Comparison of ENCODE assay signal across 12 cellular contexts in genomic region chr1:97901017-97901658, GRCh38. TPM values are rescaled to one million over a fixed set of nuclear protein-coding genes. Genes with fewer than 3 reads are reported as not detected.
DNase-seq lines count a peak whose midpoint lies in the region; ATAC-seq and TF ChIP-seq lines count a peak whose summit lies in the region.
"Had no signal": no experiment of that assay in that cellular context is flagged by ENCODE, and none has a peak within 500 bp of the region (broad histone marks: within the 10 kb centered on the region; RNA-seq: fewer than 3 reads in every experiment).

No MANE protein-coding gene starts in this region.

- peaks cover 31% of the 10 kb centered on the region for H3K4me1 Mint-ChIP-seq in MCF 10A (ENCODE audit: insufficient read depth, unreplicated experiment)

- no peaks in the 10 kb centered on the region for H3K27me3 Mint-ChIP-seq in MCF 10A (ENCODE audit: insufficient read depth, unreplicated experiment)
- H3K27me3 Mint-ChIP-seq: activated CD4-positive, alpha-beta T cell treated with anti-CD3 and anti-CD28 coated beads for 36 hours had no signal

- peak overlapping the region; percentile 68 for H3K4me3 Mint-ChIP-seq in MCF 10A (ENCODE audit: unreplicated experiment)
- H3K4me3 Mint-ChIP-seq: activated CD4-positive, alpha-beta T cell treated with anti-CD3 and anti-CD28 coated beads for 36 hours had no signal

- DNase-seq in AG20443 (ENCODE audit: low spot score) (peak; percentile 43), Kasumi-1 (lab: John Stamatoyannopoulos, UW) (peak; percentile 43 to 60), MCF 10A (ENCODE audit: unreplicated experiment) (peak; percentile 66), left lung (no peak), tibial artery (no peak), suprapubic skin (ENCODE audit: low spot score in 2 of 2) (no peak)
- DNase-seq in stimulated activated CD4-positive, alpha-beta T cell treated with anti-CD3 and anti-CD28 coated beads, Interleukin-2, amount 100 ng/mL, for 48 hours, result no peak
- DNase-seq: activated CD4-positive, alpha-beta T cell treated with anti-CD3 and anti-CD28 coated beads for 36 hours; COR-L47; stimulated activated CD4-positive, alpha-beta T cell treated with anti-CD3 and anti-CD28 coated beads, Interleukin-1b, Interleukin-23, amount 100 ng/mL, for 48 hours; substantia nigra had no signal

- intact Hi-C loops in MCF 10A (cut with micrococcal nuclease) (loop anchor here (10.0 kb wide), 1 partner anchor 424 kb away; no protein-coding TSS in a partner anchor), left lung (cut with DNase I) (no loop called here), tibial artery (cut with DNase I; ENCODE audit: low total_unique reads) (no loop called here)

- H3K9me3 Mint-ChIP-seq in MCF 10A (ENCODE audit: unreplicated experiment), result no peaks in the 10 kb centered on the region

- H3K36me3 Mint-ChIP-seq in MCF 10A (ENCODE audit: insufficient read depth, unreplicated experiment), result peaks cover 20% of the 10 kb centered on the region

- H3K27ac Mint-ChIP-seq in MCF 10A (ENCODE audit: low read depth, unreplicated experiment), result no peak overlapping the region
- H3K27ac Mint-ChIP-seq: activated CD4-positive, alpha-beta T cell treated with anti-CD3 and anti-CD28 coated beads for 36 hours had no signal

- TF ChIP-seq CTCF in MCF 10A (IDR thresholded peaks at IDR 0.05; ENCODE audit: unreplicated experiment), result no peak
- TF ChIP-seq CTCF in left lung (IDR thresholded peaks at IDR 0.05), result no peak
- no peak for TF ChIP-seq CTCF in tibial artery (IDR thresholded peaks at IDR 0.05)
- no peak for TF ChIP-seq CTCF in suprapubic skin (IDR thresholded peaks at IDR 0.05)

- H3K36me3 ChIP-seq in left lung (peaks cover 0 to 5% of the 10 kb centered on the region in 2 donors), tibial artery (no peaks in the 10 kb centered on the region), suprapubic skin (no peaks in the 10 kb centered on the region)

- ATAC-seq in left lung (peak; percentile 77), GM19467 (IDR thresholded peaks at IDR 0.05; ENCODE audit: unreplicated experiment) (no peak)
- ATAC-seq: activated CD4-positive, alpha-beta T cell treated with anti-CD3 and anti-CD28 coated beads for 36 hours had no signal

- no TSS peak for BruUV-seq in MCF 10A (replicated peaks; lab: Mats Ljungman, UMichigan)

- POLR2A ChIA-PET in MCF 10A (lab: Yijun Ruan, JAX), result interaction anchor here (0.6 to 13.2 kb wide), 5 partner anchors 18 to 57 kb away, joined by 3 to 377 read pairs (median 3); partner anchors contain the start of gene DPYD

- H3K4me3 ChIP-seq in left lung (peak overlapping the region in 1 of 2 donors; percentile 23), tibial artery (no peak overlapping the region), suprapubic skin (no peak overlapping the region)

- no peak for TF ChIP-seq POLR2A in suprapubic skin (IDR thresholded peaks at IDR 0.05)

- H3K27ac ChIP-seq in left lung (peak overlapping the region; percentile 67 to 88), tibial artery (no peak overlapping the region), suprapubic skin (no peak overlapping the region)

- TF ChIP-seq EP300 in suprapubic skin (IDR thresholded peaks at IDR 0.05), result no peak

- 70% methylated on average over 2 of the region's 2 CpGs for WGBS in suprapubic skin

- CTCF ChIA-PET in MCF 10A (lab: Yijun Ruan, JAX), result interaction anchor here (0.6 to 0.9 kb wide), 2 partner anchors 18 to 57 kb away, joined by 3 to 7 read pairs; no protein-coding TSS in a partner anchor

- H3K9me3 ChIP-seq in left lung, result no peaks in the 10 kb centered on the region
- no peaks in the 10 kb centered on the region for H3K9me3 ChIP-seq in tibial artery
- H3K9me3 ChIP-seq in suprapubic skin, result no peaks in the 10 kb centered on the region

- H3K27me3 ChIP-seq in left lung, result no peaks in the 10 kb centered on the region
- no peaks in the 10 kb centered on the region for H3K27me3 ChIP-seq in tibial artery
- H3K27me3 ChIP-seq in suprapubic skin, result no peaks in the 10 kb centered on the region

- peaks cover 16 to 70% of the 10 kb centered on the region in 2 donors for H3K4me1 ChIP-seq in left lung
- peaks cover 0 to 31% (median 10%) of the 10 kb centered on the region in 4 donors for H3K4me1 ChIP-seq in tibial artery
- peaks cover 17% of the 10 kb centered on the region for H3K4me1 ChIP-seq in suprapubic skin

RNA-seq across cellular contexts. Expression of gene DPYD, which starts 19.7 kb away (rescaled TPM):
- total RNA-seq in MCF 10A (2022) (37.4 and 48.2 TPM in 2 replicates), left lung (100 to 1,000 TPM in 1 of 2 donors, 10 to 100 TPM in 1; 63.3 to 106 TPM), suprapubic skin (10 to 100 TPM; 10.1 to 31.9 (median 11.6) TPM)

Comparison
In these comparisons a context has a peak if more than half of its experiments do, and no peak if none do; other contexts are left out.
1. DNase-seq: peak in AG20443 (single experiment), Kasumi-1 (2 of 2) and MCF 10A (single experiment); none in left lung (0 of 2), tibial artery (0 of 2), suprapubic skin (0 of 2) and stimulated activated CD4-positive, alpha-beta T cell treated with anti-CD3 and anti-CD28 coated beads, Interleukin-2, amount 100 ng/mL, for 48 hours (0 of 2).
2. H3K27ac ChIP-seq: peak in left lung (2 of 2); none in tibial artery (0 of 2) and suprapubic skin (single experiment).